Comparison of ENCODE assay signal across 2 cellular contexts in the genomic region with DNA sequence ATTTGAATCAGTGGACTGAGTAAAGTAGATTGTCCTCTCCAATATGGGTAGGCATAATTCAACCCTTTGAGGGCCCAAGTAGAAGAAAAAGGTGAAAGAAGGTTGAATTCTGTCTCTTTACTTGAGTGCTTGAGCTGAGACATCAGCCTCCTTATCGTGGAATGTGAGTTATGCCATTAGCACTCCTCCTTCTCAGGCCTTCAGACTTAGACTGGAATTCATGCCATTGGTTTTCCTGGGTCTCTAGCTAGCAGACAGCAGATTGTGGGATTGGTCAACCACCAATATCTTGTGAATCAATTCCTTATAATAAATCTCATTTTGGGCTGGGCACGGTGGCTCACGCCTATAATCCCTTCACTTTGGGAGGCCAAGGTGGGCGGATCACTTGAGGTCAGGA.
TF ChIP-seq lines count a peak whose summit lies in the region.

No MANE protein-coding gene starts in this region.

TF ChIP-seq in IMR-90, 13 proteins besides CTCF, POLR2A, EP300 and RAD21 (continued from another document):
- TF ChIP-seq MAFK (IDR thresholded peaks at IDR 0.05; ENCODE audit: low read depth, low read length) (no peak), MXI1 (IDR thresholded peaks at IDR 0.05; ENCODE audit: borderline replicate concordance, low read depth, low read length) (no peak), CEBPB (IDR thresholded peaks at IDR 0.05; ENCODE audit: low read depth, low read length) (no peak), BHLHE40 (IDR thresholded peaks at IDR 0.05; ENCODE audit: low read depth, low read length) (no peak), MAZ (IDR thresholded peaks at IDR 0.05; ENCODE audit: borderline replicate concordance, low read depth, low read length) (no peak), CHD1 (IDR thresholded peaks at IDR 0.05; ENCODE audit: low read depth, low read length) (no peak), RFX5 (IDR thresholded peaks at IDR 0.05; ENCODE audit: low read depth, low read length) (no peak), FOS (IDR thresholded peaks at IDR 0.05; ENCODE audit: low read depth, low read length) (no peak), SMC3 (IDR thresholded peaks at IDR 0.05; ENCODE audit: low read depth, low read length) (no peak), RCOR1 (IDR thresholded peaks at IDR 0.05; ENCODE audit: insufficient replicate concordance, low read length) (no peak)
- TF ChIP-seq, protein P1, sequence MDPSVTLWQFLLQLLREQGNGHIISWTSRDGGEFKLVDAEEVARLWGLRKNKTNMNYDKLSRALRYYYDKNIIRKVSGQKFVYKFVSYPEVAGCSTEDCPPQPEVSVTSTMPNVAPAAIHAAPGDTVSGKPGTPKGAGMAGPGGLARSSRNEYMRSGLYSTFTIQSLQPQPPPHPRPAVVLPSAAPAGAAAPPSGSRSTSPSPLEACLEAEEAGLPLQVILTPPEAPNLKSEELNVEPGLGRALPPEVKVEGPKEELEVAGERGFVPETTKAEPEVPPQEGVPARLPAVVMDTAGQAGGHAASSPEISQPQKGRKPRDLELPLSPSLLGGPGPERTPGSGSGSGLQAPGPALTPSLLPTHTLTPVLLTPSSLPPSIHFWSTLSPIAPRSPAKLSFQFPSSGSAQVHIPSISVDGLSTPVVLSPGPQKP (IDR thresholded peaks at IDR 0.05; ENCODE audit: borderline replicate concordance, low read depth, low read length) = no peak

TF ChIP-seq in H1, 55 proteins besides CTCF, POLR2A, EP300 and RAD21 (continued from another document):
- TF ChIP-seq, protein P2, sequence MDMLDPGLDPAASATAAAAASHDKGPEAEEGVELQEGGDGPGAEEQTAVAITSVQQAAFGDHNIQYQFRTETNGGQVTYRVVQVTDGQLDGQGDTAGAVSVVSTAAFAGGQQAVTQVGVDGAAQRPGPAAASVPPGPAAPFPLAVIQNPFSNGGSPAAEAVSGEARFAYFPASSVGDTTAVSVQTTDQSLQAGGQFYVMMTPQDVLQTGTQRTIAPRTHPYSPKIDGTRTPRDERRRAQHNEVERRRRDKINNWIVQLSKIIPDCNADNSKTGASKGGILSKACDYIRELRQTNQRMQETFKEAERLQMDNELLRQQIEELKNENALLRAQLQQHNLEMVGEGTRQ (IDR thresholded peaks at IDR 0.05; ENCODE audit: low read length) = no peak
- TF ChIP-seq, protein P3, sequence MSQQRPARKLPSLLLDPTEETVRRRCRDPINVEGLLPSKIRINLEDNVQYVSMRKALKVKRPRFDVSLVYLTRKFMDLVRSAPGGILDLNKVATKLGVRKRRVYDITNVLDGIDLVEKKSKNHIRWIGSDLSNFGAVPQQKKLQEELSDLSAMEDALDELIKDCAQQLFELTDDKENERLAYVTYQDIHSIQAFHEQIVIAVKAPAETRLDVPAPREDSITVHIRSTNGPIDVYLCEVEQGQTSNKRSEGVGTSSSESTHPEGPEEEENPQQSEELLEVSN (IDR thresholded peaks at IDR 0.05) = no peak
- no peak for TF ChIP-seq YY1 (IDR thresholded peaks at IDR 0.05; ENCODE audit: low read depth, low read length)
- TF ChIP-seq TAF1 (IDR thresholded peaks at IDR 0.05; ENCODE audit: low read depth, low read length) = no peak
- TF ChIP-seq KDM4A (IDR thresholded peaks at IDR 0.05; ENCODE audit: low read depth, low read length, severe bottlenecking) = no peak
- peak; percentile 54; the same call in 1 of the 2 replicates for TF ChIP-seq TEAD4 (IDR thresholded peaks at IDR 0.05; ENCODE audit: low read depth, low read length)
